Comparison of ENCODE assay signal across 16 cellular contexts in the genomic region with DNA sequence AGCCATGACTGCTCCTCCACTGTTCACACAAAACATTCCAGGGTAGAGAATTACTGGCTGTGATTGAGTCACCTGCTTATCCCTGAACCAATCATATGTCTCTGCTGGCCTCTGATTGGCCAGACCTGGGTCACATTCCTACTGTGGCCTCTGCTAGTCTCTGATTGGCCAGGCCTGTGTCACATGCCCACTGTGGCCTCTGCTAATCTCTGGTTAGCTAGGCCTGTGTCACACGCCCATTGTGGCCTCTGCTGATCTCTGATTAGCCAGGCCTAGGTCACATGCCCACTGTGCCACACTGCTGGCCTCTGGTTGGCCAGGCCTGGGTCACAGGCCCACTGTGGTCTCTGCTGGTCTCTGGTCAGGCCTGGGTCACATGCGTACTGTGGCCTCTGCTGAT.
DNase-seq lines count a peak whose midpoint lies in the region; ATAC-seq and TF ChIP-seq lines count a peak whose summit lies in the region.
"Had no signal": no experiment of that assay in that cellular context is flagged by ENCODE, and none has a peak within 500 bp of the region (broad histone marks: within the 10 kb centered on the region; RNA-seq: fewer than 3 reads in every experiment).

No MANE protein-coding gene starts in this region.

- no peak for TF ChIP-seq POLR2A in testis (IDR thresholded peaks at IDR 0.05)

- WGBS in testis, 2 donors = 81 to 82% methylated on average over 2 of the region's 2 CpGs

- intact Hi-C loops in testis (cut with DNase I; ENCODE audit: low total_unique reads) = no loop called here
- intact Hi-C loops in ascending aorta (cut with DNase I) = no loop called here
- intact Hi-C loops in lower lobe of right lung (cut with DNase I) = no loop called here

- ATAC-seq in GM18502 (IDR thresholded peaks at IDR 0.05; ENCODE audit: poor library complexity, unreplicated experiment) (peak; percentile 20), esophagus mucosa (no peak), lower lobe of right lung (no peak)
- ATAC-seq: CD8-positive, alpha-beta T cell; GM12878 had no signal

- no peaks in the 10 kb centered on the region for H3K4me1 ChIP-seq in testis
- H3K4me1 ChIP-seq in ascending aorta = no peaks in the 10 kb centered on the region
- H3K4me1 ChIP-seq in lower lobe of right lung = no peaks in the 10 kb centered on the region
- H3K4me1 ChIP-seq: BLaER1 treated with 17β-estradiol and CSF1 and Interleukin-3, amounts not matched to agents 10 nM and 100 nM had no signal

- no peak for TF ChIP-seq CTCF in testis (IDR thresholded peaks at IDR 0.05)
- no peak for TF ChIP-seq CTCF in ascending aorta (IDR thresholded peaks at IDR 0.05)
- no peak for TF ChIP-seq CTCF in lower lobe of right lung (IDR thresholded peaks at IDR 0.05)

- H3K9me3 ChIP-seq in testis = no peaks in the 10 kb centered on the region
- peaks cover 3 to 6% of the 10 kb centered on the region in 2 donors for H3K9me3 ChIP-seq in ascending aorta
- H3K9me3 ChIP-seq in lower lobe of right lung = peaks cover 6% of the 10 kb centered on the region

- H3K4me3 ChIP-seq in testis (no peak overlapping the region), ascending aorta (no peak overlapping the region), lower lobe of right lung (no peak overlapping the region)
- H3K4me3 ChIP-seq: BLaER1 treated with 17β-estradiol and CSF1 and Interleukin-3, amounts not matched to agents 10 nM and 100 nM; GM12878 had no signal

- H3K27ac ChIP-seq in testis (no peak overlapping the region), ascending aorta (no peak overlapping the region), lower lobe of right lung (no peak overlapping the region)
- H3K27ac ChIP-seq: BLaER1 treated with 17β-estradiol and CSF1 and Interleukin-3, amounts not matched to agents 10 nM and 100 nM had no signal

- no peaks in the 10 kb centered on the region for H3K36me3 ChIP-seq in testis (ENCODE audit: low read depth, missing control alignments)
- H3K36me3 ChIP-seq in ascending aorta = no peaks in the 10 kb centered on the region
- no peaks in the 10 kb centered on the region for H3K36me3 ChIP-seq in lower lobe of right lung
- H3K36me3 ChIP-seq: BLaER1 treated with 17β-estradiol and CSF1 and Interleukin-3, amounts not matched to agents 10 nM and 100 nM had no signal

- H3K27me3 ChIP-seq in testis (no peaks in the 10 kb centered on the region), ascending aorta (no peaks in the 10 kb centered on the region), lower lobe of right lung (ENCODE audit: low read depth) (no peaks in the 10 kb centered on the region)
- H3K27me3 ChIP-seq: BLaER1 treated with 17β-estradiol and CSF1 and Interleukin-3, amounts not matched to agents 10 nM and 100 nM had no signal

- peak; percentile 2 for DNase-seq in HT1080 (ENCODE audit: low read depth)
- peak; percentile 40 for DNase-seq in OCI-M1 (lab: John Stamatoyannopoulos, UW)
- peak; percentile 41 for DNase-seq in testis
- no peak for DNase-seq in ascending aorta (ENCODE audit: low spot score in 2 of 2)
- no peak for DNase-seq in lower lobe of right lung
- DNase-seq: 8988T; CD8-positive, alpha-beta T cell; DMS 273 treated with DMSO at 0.1 percent for 48 hours; DMS53; DND-41; EL; H9 had no signal

Comparison
In these comparisons a context has a peak if more than half of its experiments do, and no peak if none do; other contexts are left out.
1. DNase-seq: peak in HT1080 (single experiment), OCI-M1 (single experiment) and testis (single experiment); none in ascending aorta (0 of 2) and lower lobe of right lung (single experiment).